1 cellular context compared by ENCODE assay signal in genomic region chr22:23894710-23895598, GRCh38.
TF ChIP-seq lines count a peak whose summit lies in the region.

No MANE protein-coding gene starts in this region.

TF ChIP-seq in PFSK-1, 5 proteins besides CTCF, POLR2A, EP300 and RAD21:
- TF ChIP-seq FOXP2 (optimal IDR thresholded peaks at IDR 0.05; ENCODE audit: borderline replicate concordance, extremely low read depth, extremely low read length, insufficient read depth) (peak; percentile 68), POLR2AphosphoS5 (IDR thresholded peaks at IDR 0.05; ENCODE audit: low read depth, low read length) (0 out of 2 replicates have a peak, but pooled peaks have one; percentile 5), REST (IDR thresholded peaks at IDR 0.05; ENCODE audit: insufficient read depth in 1 of 2, low read depth in 2 of 2, low read length in 2 of 2) (no peak), SIN3A (IDR thresholded peaks at IDR 0.05; ENCODE audit: borderline replicate concordance, insufficient read depth, low read length) (peak; percentile 17; the same call in 1 of the 2 replicates), TAF1 (IDR thresholded peaks at IDR 0.05; ENCODE audit: borderline replicate concordance, insufficient read depth, low read length) (no peak)
